Comparison of ENCODE assay signal across 8 cellular contexts in the genomic region with DNA sequence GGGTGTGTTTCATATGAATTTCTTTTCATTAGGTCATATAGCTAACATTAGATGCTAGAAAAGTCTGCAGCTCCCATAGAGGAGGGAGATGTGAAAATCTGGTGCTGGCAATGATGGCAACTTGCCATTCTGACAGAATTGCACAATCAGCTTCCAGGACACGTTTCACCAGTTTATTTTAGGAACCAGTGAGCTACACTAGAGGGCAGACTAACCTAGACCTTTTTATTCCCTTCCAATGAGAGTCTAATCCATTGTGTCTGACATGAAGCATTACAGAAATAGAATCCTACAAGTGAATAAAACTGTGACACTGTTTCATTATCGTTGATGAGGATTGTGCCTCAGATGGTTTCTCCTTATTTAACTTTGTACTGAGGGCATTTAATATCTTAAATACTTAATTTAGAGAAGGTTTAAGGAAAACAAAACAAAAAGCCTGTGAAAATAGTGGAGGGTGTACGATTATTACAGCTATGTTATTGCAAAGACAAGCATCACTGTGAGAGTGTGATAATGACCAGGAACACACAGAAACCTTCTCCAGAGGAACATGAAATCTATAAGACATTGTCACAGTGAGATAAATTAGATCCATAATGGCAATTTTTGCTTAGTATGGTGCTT.
DNase-seq lines count a peak whose midpoint lies in the region; ATAC-seq and TF ChIP-seq lines count a peak whose summit lies in the region.

No MANE protein-coding gene starts in this region.

- no peak overlapping the region for H2BK5ac ChIP-seq in neuronal stem cell (ENCODE audit: low read length)

- no peak overlapping the region for H3K23ac ChIP-seq in neuronal stem cell (ENCODE audit: low read depth, low read length, poor library complexity)

- H3K79me1 ChIP-seq in neuronal stem cell (ENCODE audit: low read depth, low read length): no peaks in the 10 kb centered on the region

- no peak overlapping the region for H3K14ac ChIP-seq in neuronal stem cell (ENCODE audit: low read length)

- TF ChIP-seq CTCF in WI38 (IDR thresholded peaks at IDR 0.05; ENCODE audit: low read depth, low read length): peak; percentile 47

- H3K36me3 ChIP-seq in CD4-positive, alpha-beta memory T cell (ENCODE audit: insufficient read depth, low read length): no peaks in the 10 kb centered on the region
- H3K36me3 ChIP-seq in neuronal stem cell (replicated peaks in 1 of 2; ENCODE audit: control insufficient read depth in 2 of 2, insufficient read depth in 2 of 2, low read length in 2 of 2): no peaks in the 10 kb centered on the region

- no peak overlapping the region for H3K9ac ChIP-seq in neuronal stem cell (ENCODE audit: low read depth, low read length, poor library complexity)

- no peak overlapping the region for H3K18ac ChIP-seq in neuronal stem cell (ENCODE audit: low read length)

- H3K27me3 ChIP-seq in CD4-positive, alpha-beta memory T cell (ENCODE audit: insufficient read depth, low read length): no peaks in the 10 kb centered on the region
- no peaks in the 10 kb centered on the region for H3K27me3 ChIP-seq in neuronal stem cell (ENCODE audit: control insufficient read depth in 3 of 3, insufficient read depth in 3 of 3, low read depth in 1 of 3, low read length in 3 of 3)

- H2AFZ ChIP-seq in neuronal stem cell (ENCODE audit: low read length): peak overlapping the region; percentile 17

- H3K27ac Mint-ChIP-seq in CD4-positive, alpha-beta memory T cell: no peak overlapping the region

- H3K4ac ChIP-seq in neuronal stem cell (ENCODE audit: low read length): no peak overlapping the region

- H3K4me2 ChIP-seq in neuronal stem cell (ENCODE audit: insufficient read depth, low read length, poor library complexity, severe bottlenecking): no peak overlapping the region

- H3K9me3 ChIP-seq in CD4-positive, alpha-beta memory T cell (ENCODE audit: control insufficient read depth in 1 of 2, low read length in 2 of 2): no peaks in the 10 kb centered on the region
- no peaks in the 10 kb centered on the region for H3K9me3 ChIP-seq in neuronal stem cell (replicated peaks in 1 of 2; ENCODE audit: control insufficient read depth in 2 of 2, insufficient read depth in 1 of 2, low read depth in 1 of 2, low read length in 2 of 2)

- no peak overlapping the region for H2AK5ac ChIP-seq in neuronal stem cell (ENCODE audit: low read depth, low read length)

- POLR2A ChIA-PET in CD4-positive, alpha-beta memory T cell (lab: Charles Lee; ENCODE audit: partially characterized antibody): no interaction called here

- H3K4me3 Mint-ChIP-seq in CD4-positive, alpha-beta memory T cell: no peak overlapping the region

- H4K91ac ChIP-seq in neuronal stem cell (ENCODE audit: low read depth, low read length, poor library complexity): no peak overlapping the region

- intact Hi-C loops in CD4-positive, alpha-beta memory T cell (cut with micrococcal nuclease): loop anchor here (1.0 to 2.0 kb wide), 5 partner anchors 153 to 923 kb away; no protein-coding TSS in a partner anchor

- peak in 4 of 5 donors; percentile 25 to 38 (median 28) for DNase-seq in CD4-positive, alpha-beta memory T cell
- DNase-seq in NCI-H2227 (lab: John Stamatoyannopoulos, UW; ENCODE audit: unreplicated experiment): peak; percentile 70
- DNase-seq in fibroblast of the conjunctiva (ENCODE audit: low read depth): peak; percentile 83
- peak; percentile 38 for DNase-seq in neuronal stem cell (ENCODE audit: low spot score)
- no peak for DNase-seq in islet precursor cell

- H2BK15ac ChIP-seq in neuronal stem cell (ENCODE audit: low read length): no peak overlapping the region

- no peaks in the 10 kb centered on the region for H3K4me1 ChIP-seq in CD4-positive, alpha-beta memory T cell (ENCODE audit: insufficient read depth, low read length)
- H3K4me1 ChIP-seq in neuronal stem cell (ENCODE audit: control insufficient read depth in 2 of 2, insufficient read depth in 1 of 2, low read depth in 1 of 2, low read length in 2 of 2): peaks cover 0 to 14% of the 10 kb centered on the region in 2 donors

- H3K9me3 Mint-ChIP-seq in CD4-positive, alpha-beta memory T cell: no peaks in the 10 kb centered on the region

- H3K36me3 Mint-ChIP-seq in CD4-positive, alpha-beta memory T cell: no peaks in the 10 kb centered on the region

- ATAC-seq in GM18870 (IDR thresholded peaks at IDR 0.05; ENCODE audit: unreplicated experiment) (peak; percentile 71), HG03139 (IDR thresholded peaks at IDR 0.05; ENCODE audit: unreplicated experiment) (peak; percentile 73)

- H3K4me1 Mint-ChIP-seq in CD4-positive, alpha-beta memory T cell: no peaks in the 10 kb centered on the region

- no peak overlapping the region for H4K8ac ChIP-seq in neuronal stem cell (ENCODE audit: low read depth, low read length)

- no peak overlapping the region for H3K27ac ChIP-seq in CD4-positive, alpha-beta memory T cell (ENCODE audit: low read depth, low read length)
- no peak overlapping the region for H3K27ac ChIP-seq in neuronal stem cell (replicated peaks; ENCODE audit: low read length)

- H3K4me3 ChIP-seq in CD4-positive, alpha-beta memory T cell (ENCODE audit: low read length in 2 of 2): no peak overlapping the region
- H3K4me3 ChIP-seq in WI38 (ENCODE audit: low read depth, low read length): no peak overlapping the region
- H3K4me3 ChIP-seq in neuronal stem cell (ENCODE audit: low read length in 2 of 2): no peak overlapping the region

- peaks cover 0 to 4% of the 10 kb centered on the region in 2 donors for H3K27me3 Mint-ChIP-seq in CD4-positive, alpha-beta memory T cell

- H2BK12ac ChIP-seq in neuronal stem cell (ENCODE audit: low read length): no peak overlapping the region

- no peak overlapping the region for H2BK120ac ChIP-seq in neuronal stem cell (ENCODE audit: low read depth, low read length)

- WGBS in neuronal stem cell (ENCODE audit: extremely low coverage in 2 of 2, insufficient read length in 2 of 2, insufficient replicate concordance in 1 of 2), 2 donors: no CpG with 5 or more reads among the region's 3 CpGs

- CTCF ChIA-PET in CD4-positive, alpha-beta memory T cell (lab: Charles Lee; ENCODE audit: partially characterized antibody): interaction anchor here (0.8 to 2.4 kb wide), 8 partner anchors 13 to 923 kb away, joined by 3 to 15 read pairs (median 6); no protein-coding TSS in a partner anchor
